18 cellular contexts compared by ENCODE assay signal in genomic region chr15:34890424-34890823, GRCh38.
"Had no signal": no experiment of that assay in that cellular context is flagged by ENCODE, and none has a peak within 500 bp of the region (broad histone marks: within the 10 kb centered on the region; RNA-seq: fewer than 3 reads in every experiment).

No MANE protein-coding gene starts in this region.

- H3K27ac ChIP-seq: cardiac muscle cell, prostate gland, right atrium auricular region, upper lobe of right lung had no signal

- H3K4me3 ChIP-seq: cardiac muscle cell, mucosa of descending colon, prostate gland, right atrium auricular region, upper lobe of right lung had no signal

- H3K27me3 ChIP-seq: cardiac muscle cell, right atrium auricular region, upper lobe of right lung had no signal

- ATAC-seq: effector memory CD8-positive, alpha-beta T cell; left cardiac atrium; mucosa of descending colon; upper lobe of right lung had no signal

- H3K4me1 ChIP-seq: prostate gland, right atrium auricular region, upper lobe of right lung had no signal

- H3K9me3 ChIP-seq: prostate gland had no signal

- DNase-seq: activated B cell treated with CpG ODN at 0.5 μM for 24 hours; activated CD4-positive, alpha-beta memory T cell treated with anti-CD3 and anti-CD28 coated beads for 36 hours; activated CD4-positive, alpha-beta T cell treated with anti-CD3 and anti-CD28 coated beads for 4 hours; activated T-cell treated with anti-CD3 and anti-CD28 coated beads for 4 hours; amniotic stem cell; effector memory CD8-positive, alpha-beta T cell; left cardiac atrium; mesenchymal stem cell; mucosa of descending colon; naive B cell; stimulated activated CD4-positive, alpha-beta T cell treated with anti-CD3 and anti-CD28 coated beads, Interleukin-12 subunit alpha, Interleukin-12 subunit beta, amount 100 ng/mL, for 4 hours; stimulated activated CD4-positive, alpha-beta T cell treated with anti-CD3 and anti-CD28 coated beads, Interleukin-1b, Interleukin-23, amount 100 ng/mL, for 48 hours; stimulated activated CD8-positive, alpha-beta memory T cell treated with anti-CD3 and anti-CD28 coated beads, Interleukin-4, amount 100 ng/mL, for 48 hours; stimulated activated naive CD4-positive, alpha-beta T cell; upper lobe of right lung had no signal
